15 cellular contexts compared by ENCODE assay signal in the genomic region with DNA sequence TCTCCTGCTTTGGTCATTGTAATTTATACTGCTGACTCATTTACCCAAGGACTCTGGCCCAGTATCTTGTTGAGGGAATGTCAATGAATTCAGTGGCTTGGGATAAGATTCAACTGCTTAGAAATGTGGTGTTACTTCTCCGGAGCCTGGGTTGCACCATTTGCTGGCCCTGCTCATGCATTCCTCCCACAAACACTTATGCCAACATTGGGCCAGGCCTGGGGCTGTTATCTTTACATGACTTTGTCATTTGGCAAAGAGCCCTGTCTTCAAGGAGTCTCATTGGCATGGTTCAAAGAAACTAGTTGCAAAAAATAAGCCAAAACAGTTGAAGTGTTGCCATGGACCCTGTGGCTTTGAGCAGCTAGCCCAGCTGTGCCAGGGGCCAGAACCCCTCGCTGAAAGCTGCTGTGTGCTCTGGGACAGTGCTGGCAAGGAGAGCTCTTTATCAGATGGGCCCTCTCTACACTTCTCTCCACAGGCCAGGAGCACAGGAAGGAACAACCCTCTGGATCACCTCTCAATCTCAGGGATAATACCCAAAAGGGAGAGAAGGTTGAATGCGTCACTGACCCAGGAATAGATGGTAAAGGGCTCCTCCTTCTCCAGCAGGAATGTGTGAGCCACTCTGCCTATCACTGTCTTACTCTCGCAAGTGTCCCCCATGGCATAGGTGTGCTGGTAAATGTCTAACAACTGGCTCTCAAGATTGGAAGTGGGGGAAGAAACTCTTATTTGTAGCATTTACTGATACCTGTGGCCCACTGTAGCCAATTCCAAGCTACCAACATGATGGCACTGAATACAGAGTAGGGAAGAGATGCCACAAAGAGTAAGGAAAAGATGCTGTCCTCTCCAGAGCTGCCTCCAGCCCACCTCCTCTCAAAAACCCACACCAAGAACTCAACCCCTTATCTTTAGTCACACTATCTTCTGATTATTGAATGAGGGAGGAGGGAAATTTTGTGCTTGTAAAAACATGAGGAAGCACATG. TPM values are rescaled to one million over a fixed set of nuclear protein-coding genes. Genes with fewer than 3 reads are reported as not detected.
A peak's percentile ranks its signal among the peaks of the same experiment; 100 is the strongest.
DNase-seq lines count a peak whose midpoint lies in the region; ATAC-seq lines count a peak whose summit lies in the region.
"Had no signal": no experiment of that assay in that cellular context is flagged by ENCODE, and none has a peak within 500 bp of the region (broad histone marks: within the 10 kb centered on the region; RNA-seq: fewer than 3 reads in every experiment).

No MANE protein-coding gene starts in this region.

- no peaks in the 10 kb centered on the region for H3K36me3 ChIP-seq in GM23248 (ENCODE audit: low read depth)
- H3K36me3 ChIP-seq in stomach smooth muscle (ENCODE audit: control insufficient read depth in 2 of 2, insufficient read depth in 2 of 2, low read length in 2 of 2): no peaks in the 10 kb centered on the region
- H3K36me3 ChIP-seq: HAP-1 had no signal

- DNase-seq in GM23248 (peak; percentile 96), astrocyte of the hippocampus (ENCODE audit: low read depth, low spot score) (peak; percentile 98), cardiac septum (ENCODE audit: low spot score) (peak; percentile 75), CD1c-positive myeloid dendritic cell (ENCODE audit: extremely low spot score) (no peak)
- DNase-seq in activated naive CD4-positive, alpha-beta T cell (lab: John Stamatoyannopoulos, UW): no peak
- DNase-seq: activated CD4-positive, alpha-beta T cell treated with anti-CD3 and anti-CD28 coated beads for 48 hours; DMS153; NCI-H1105 treated with DMSO at 0.1 percent for 48 hours; stimulated activated CD4-positive, alpha-beta T cell treated with anti-CD3 and anti-CD28 coated beads, Interleukin-4, amount 100 ng/mL, for 4 hours; trophoblast cell had no signal

- no peaks in the 10 kb centered on the region for H3K9me2 ChIP-seq in GM23248 (ENCODE audit: insufficient read depth)

- intact Hi-C loops in cardiac septum (cut with DNase I): loop anchor here (2.0 to 5.0 kb wide), 2 partner anchors 13 to 59 kb away; no protein-coding TSS in a partner anchor

- H3K4me1 ChIP-seq in GM23248 (ENCODE audit: insufficient read depth) (peaks cover 35% of the 10 kb centered on the region), stomach smooth muscle (ENCODE audit: control insufficient read depth, insufficient read depth, low read length) (peaks cover 3% of the 10 kb centered on the region)
- H3K4me1 ChIP-seq: HAP-1 had no signal

- peak overlapping the region; percentile 44; the same call in 1 of the 2 replicates for H3K4me3 ChIP-seq in GM23248
- no peak overlapping the region for H3K4me3 ChIP-seq in stomach smooth muscle (ENCODE audit: low read length in 2 of 2)
- H3K4me3 ChIP-seq: HAP-1 had no signal

- no peaks in the 10 kb centered on the region for H4K20me1 ChIP-seq in GM23248 (ENCODE audit: insufficient read depth)

- peaks cover 25% of the 10 kb centered on the region for H3F3A ChIP-seq in GM23248 (ENCODE audit: insufficient read depth)

- H3K27ac ChIP-seq in GM23248 (peak overlapping the region; percentile 92), stomach smooth muscle (ENCODE audit: low read length) (peak overlapping the region; percentile 6)

- in situ Hi-C loops in GM23248 (cut with MboI): no loop called here

- peak overlapping the region; percentile 68 for H3K4me2 ChIP-seq in GM23248 (ENCODE audit: unreplicated experiment)

- no peak overlapping the region for H2AFZ ChIP-seq in GM23248

- H3K9ac ChIP-seq in GM23248 (peak overlapping the region; percentile 70), stomach smooth muscle (ENCODE audit: low read length in 2 of 2) (no peak overlapping the region)

- H3K9me3 ChIP-seq in GM23248 (ENCODE audit: low read depth) (no peaks in the 10 kb centered on the region), stomach smooth muscle (ENCODE audit: control insufficient read depth in 2 of 2, low read length in 2 of 2) (no peaks in the 10 kb centered on the region)
- H3K9me3 ChIP-seq: HAP-1 had no signal

- no peaks in the 10 kb centered on the region for H3K79me2 ChIP-seq in GM23248 (ENCODE audit: insufficient read depth)

- H3K27me3 ChIP-seq in GM23248 (replicated peaks; ENCODE audit: insufficient read depth): no peaks in the 10 kb centered on the region
- H3K27me3 ChIP-seq in stomach smooth muscle (ENCODE audit: control insufficient read depth in 1 of 2, insufficient read depth in 2 of 2, low read length in 2 of 2): no peaks in the 10 kb centered on the region

- ATAC-seq in HG02678 (IDR thresholded peaks at IDR 0.05; ENCODE audit: unreplicated experiment) (no peak), GM21723 (IDR thresholded peaks at IDR 0.05; ENCODE audit: unreplicated experiment) (no peak)
- ATAC-seq: natural killer cell treated with Interleukin-12 subunit alpha and Interleukin-12 subunit beta and Interleukin-15 and Interleukin-18, amount 100 ng/mL, for 72 hours had no signal

- 10 to 19% methylated on average over 4 of the region's 4 CpGs for WGBS in GM23248 (ENCODE audit: low coverage in 1 of 2, low lambda C conversion rate in 2 of 2, missing lambda C conversion rate in 2 of 2), 2 experiments

RNA-seq across cellular contexts. Expression of a gene that starts 23.5 kb away (rescaled TPM):
- total RNA-seq in GM23248 (2014; rRNA removed; shearing (Covaris generic)): 33.8 and 43.1 TPM in 2 replicates
- 20.1 and 23.5 TPM in 2 replicates for polyA plus RNA-seq in GM23248 (2016; fragmentation: Nextera tagmentation; extraction: Ambion mirVana)
- 220 TPM for total RNA-seq in cardiac septum

Comparison
In these comparisons a context has a peak if more than half of its experiments do, and no peak if none do; other contexts are left out.
1. DNase-seq: peak in GM23248 (single experiment), astrocyte of the hippocampus (single experiment) and cardiac septum (single experiment); none in CD1c-positive myeloid dendritic cell (single experiment) and activated naive CD4-positive, alpha-beta T cell (0 of 4).